In the genomic region with DNA sequence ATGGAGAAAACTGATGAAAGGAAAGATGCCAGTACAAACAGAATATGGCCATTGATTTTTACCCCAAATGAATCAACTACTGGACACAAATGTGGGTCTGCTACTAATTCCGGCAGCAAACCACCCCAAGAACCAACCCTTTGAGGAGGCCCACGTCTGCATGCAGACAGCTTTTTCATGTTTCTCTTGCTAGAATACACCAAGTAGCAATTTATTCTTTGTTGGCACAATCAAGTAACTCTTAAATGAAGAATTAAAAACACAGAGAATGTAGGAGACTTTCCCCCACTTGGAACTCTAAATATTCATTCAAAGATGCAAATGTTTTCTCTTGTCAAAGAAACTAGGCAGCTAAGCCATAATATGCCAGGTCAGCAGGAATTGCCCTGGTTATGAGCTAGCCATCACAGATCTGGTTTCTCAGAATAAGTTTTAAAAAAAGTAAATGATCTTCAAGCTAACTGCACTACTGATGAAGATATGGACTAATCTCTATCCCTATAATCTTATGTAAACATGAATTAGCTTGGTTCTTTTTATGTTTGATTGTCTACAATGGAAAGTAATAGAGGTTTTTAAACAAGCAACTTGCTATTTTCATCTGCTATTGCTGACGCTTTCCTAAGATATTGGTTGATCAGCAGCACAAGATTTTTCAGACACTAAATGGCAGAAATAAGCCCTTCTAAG, we compare ENCODE assay signal across 23 cellular contexts.
DNase-seq lines count a peak whose midpoint lies in the region; ATAC-seq, FAIRE-seq and TF ChIP-seq lines count a peak whose summit lies in the region.
"Had no signal": no experiment of that assay in that cellular context is flagged by ENCODE, and none has a peak within 500 bp of the region (broad histone marks: within the 10 kb centered on the region; RNA-seq: fewer than 3 reads in every experiment).

No MANE protein-coding gene starts in this region.

- no peak for ATAC-seq in A549
- no peak for ATAC-seq in IMR-90 (ENCODE audit: low read depth)
- no peak for ATAC-seq in CD4-positive, alpha-beta T cell (ENCODE audit: poor library complexity)
- ATAC-seq in HG02840 (IDR thresholded peaks at IDR 0.05; ENCODE audit: low FRiP score, unreplicated experiment), result no peak
- no peak for ATAC-seq in Right ventricle myocardium inferior
- ATAC-seq: GM12878 had no signal

- H3K4me2 ChIP-seq in A549, result peak overlapping the region; percentile 26; the same call in 1 of the 3 replicates
- H3K4me2 ChIP-seq in IMR-90 (ENCODE audit: low read depth, low read length), result no peak overlapping the region
- H3K4me2 ChIP-seq in endothelial cell of umbilical vein (ENCODE audit: insufficient read depth, low read length), result no peak overlapping the region

- H3K4me3 Mint-ChIP-seq in CD4-positive, alpha-beta T cell, result no peak overlapping the region
- H3K4me3 Mint-ChIP-seq: B cell, CD14-positive monocyte had no signal

- no peak overlapping the region for H2AFZ ChIP-seq in IMR-90 (replicated peaks; ENCODE audit: low read length, poor library complexity)
- H2AFZ ChIP-seq in endothelial cell of umbilical vein (ENCODE audit: low read depth, low read length), result no peak overlapping the region

- H3K9me3 ChIP-seq in A549 (no peaks in the 10 kb centered on the region), IMR-90 (ENCODE audit: control insufficient read depth, insufficient read depth, low read length) (no peaks in the 10 kb centered on the region), endothelial cell of umbilical vein (replicated peaks; ENCODE audit: control insufficient read depth, insufficient read depth, low read length) (no peaks in the 10 kb centered on the region), colonic mucosa (no peaks in the 10 kb centered on the region)
- no peaks in the 10 kb centered on the region for H3K9me3 ChIP-seq in CD4-positive, alpha-beta T cell (ENCODE audit: control insufficient read depth, low read length)
- H3K9me3 ChIP-seq: HAP-1, SJSA1 had no signal

- 90% methylated on average over 3 of the region's 3 CpGs for WGBS in A549 (ENCODE audit: missing lambda C conversion rate)
- WGBS in IMR-90 (ENCODE audit: extremely low coverage in 2 of 2, insufficient read length in 1 of 2), 2 experiments, result no CpG with 5 or more reads among the region's 3 CpGs

- no peaks in the 10 kb centered on the region for H3K36me3 Mint-ChIP-seq in CD4-positive, alpha-beta T cell (ENCODE audit: low read depth)
- H3K36me3 Mint-ChIP-seq: CD14-positive monocyte had no signal

- no peak overlapping the region for H2BK5ac ChIP-seq in IMR-90 (ENCODE audit: low read depth, low read length, poor library complexity, severe bottlenecking)

- H3K27ac ChIP-seq in A549, result no peak overlapping the region
- no peak overlapping the region for H3K27ac ChIP-seq in IMR-90 (ENCODE audit: insufficient read depth, low read length)
- no peak overlapping the region for H3K27ac ChIP-seq in endothelial cell of umbilical vein (ENCODE audit: insufficient read depth, low read depth, low read length)
- H3K27ac ChIP-seq in CD4-positive, alpha-beta T cell (ENCODE audit: low read depth, low read length), result no peak overlapping the region
- no peak overlapping the region for H3K27ac ChIP-seq in colonic mucosa
- H3K27ac ChIP-seq: SJSA1 had no signal

- no peaks in the 10 kb centered on the region for H3K27me3 Mint-ChIP-seq in CD4-positive, alpha-beta T cell
- H3K27me3 Mint-ChIP-seq: B cell had no signal

- no peak overlapping the region for H4K5ac ChIP-seq in IMR-90 (ENCODE audit: low read depth, low read length)

- H3K27me3 ChIP-seq in IMR-90 (ENCODE audit: control insufficient read depth, insufficient read depth, low read length) (no peaks in the 10 kb centered on the region), endothelial cell of umbilical vein (ENCODE audit: control insufficient read depth in 2 of 2, insufficient read depth in 2 of 2, low read length in 2 of 2) (no peaks in the 10 kb centered on the region), colonic mucosa (no peaks in the 10 kb centered on the region)
- no peaks in the 10 kb centered on the region for H3K27me3 ChIP-seq in CD4-positive, alpha-beta T cell (ENCODE audit: control insufficient read depth, insufficient read depth, low read length)
- H3K27me3 ChIP-seq: SJSA1 had no signal

- FAIRE-seq in A549 (lab: Jason Lieb, UNC), result no peak
- peak; percentile 81 for FAIRE-seq in endothelial cell of umbilical vein (lab: Jason Lieb, UNC)
- FAIRE-seq: GM12878, RCC 7860 had no signal

- H3K4ac ChIP-seq in IMR-90 (ENCODE audit: low read depth, low read length), result no peak overlapping the region

- no peak overlapping the region for H2AK9ac ChIP-seq in IMR-90 (replicated peaks; ENCODE audit: low read depth, low read length, poor library complexity)

- no peak overlapping the region for H2BK20ac ChIP-seq in IMR-90 (ENCODE audit: low read depth, low read length)

- H3K9me1 ChIP-seq in IMR-90 (ENCODE audit: insufficient read depth, low read length), result peaks cover 9% of the 10 kb centered on the region; the same call in 1 of the 2 replicates
- no peaks in the 10 kb centered on the region for H3K9me1 ChIP-seq in endothelial cell of umbilical vein (replicated peaks; ENCODE audit: control insufficient read depth, extremely low read depth, insufficient read depth, low read length)

- no peak overlapping the region for H2BK120ac ChIP-seq in IMR-90 (ENCODE audit: low read depth, low read length)

- dilution Hi-C loops in IMR-90 (cut with HindIII; ENCODE audit: low sequenced_read_pairs, unreplicated experiment), result no loop called here
- dilution Hi-C loops in endothelial cell of umbilical vein (cut with MboI; ENCODE audit: extremely low pct_ligation_motif_present, low sequenced_read_pairs), result no loop called here

- H2AK5ac ChIP-seq in IMR-90 (ENCODE audit: low read depth, low read length), result no peak overlapping the region

- H4K8ac ChIP-seq in IMR-90 (ENCODE audit: low read depth in 2 of 2, low read length in 2 of 2), result no peak overlapping the region

- POLR2A ChIA-PET in A549 (lab: Yijun Ruan, JAX), result no interaction called here
- POLR2A ChIA-PET in IMR-90 (lab: Charles Lee; ENCODE audit: unreplicated experiment), result no interaction called here
- POLR2A ChIA-PET in endothelial cell of umbilical vein (lab: Charles Lee), result no interaction called here
- POLR2A ChIA-PET in CD4-positive, alpha-beta T cell (lab: Charles Lee), result no interaction called here

- H3K27ac Mint-ChIP-seq in CD4-positive, alpha-beta T cell, result no peak overlapping the region
- H3K27ac Mint-ChIP-seq: B cell, CD14-positive monocyte had no signal

- no peaks in the 10 kb centered on the region for H3K9me3 Mint-ChIP-seq in CD4-positive, alpha-beta T cell

- no peak for DNase-seq in A549 (ENCODE audit: low read depth in 1 of 2, low spot score in 1 of 2)
- no peak for DNase-seq in IMR-90
- DNase-seq in endothelial cell of umbilical vein (ENCODE audit: low read depth, low spot score), result no peak
- peak; percentile 6 for DNase-seq in myocyte (ENCODE audit: low read depth)
- DNase-seq in CD4-positive, alpha-beta T cell, result no peak
- DNase-seq in Right ventricle myocardium inferior (ENCODE audit: missing footprints), result no peak
- no peak for DNase-seq in colonic mucosa
- DNase-seq: 8988T, DMS 273 treated with DMSO at 0.1 percent for 48 hours, DND-41, NCI-H1092 treated with DMSO at 0.1 percent for 48 hours, NCI-H1436 treated with DMSO at 0.1 percent for 48 hours, NCI-H1930, NCI-H226, NCI-H510A treated with DMSO at 0.1 percent for 48 hours, NCI-H774 had no signal

- peaks cover 9% of the 10 kb centered on the region for H3K36me3 ChIP-seq in IMR-90 (ENCODE audit: control insufficient read depth, insufficient read depth, low read length)
- H3K36me3 ChIP-seq in endothelial cell of umbilical vein (ENCODE audit: control insufficient read depth in 2 of 2, extremely low read depth in 1 of 2, insufficient read depth in 2 of 2, low read length in 2 of 2), result no peaks in the 10 kb centered on the region
- no peaks in the 10 kb centered on the region for H3K36me3 ChIP-seq in colonic mucosa
- H3K36me3 ChIP-seq: HAP-1, SJSA1 had no signal

- CTCF ChIA-PET in A549 (lab: Yijun Ruan, JAX) (no interaction called here), IMR-90 (lab: Yijun Ruan, JAX) (interaction anchor here (0.6 kb wide), 1 partner anchor 671 kb away, joined by 3 read pairs; no protein-coding TSS in a partner anchor), endothelial cell of umbilical vein (lab: Charles Lee) (interaction anchor here (1.1 to 2.0 kb wide), 4 partner anchors 11 to 452 kb away, joined by 3 to 5 read pairs (median 4); no protein-coding TSS in a partner anchor)
- CTCF ChIA-PET in CD4-positive, alpha-beta T cell (lab: Charles Lee), result no interaction called here

- TF ChIP-seq RAD21 in A549 (conservative IDR thresholded peaks at IDR 0.05 in 1 of 2, IDR thresholded peaks at IDR 0.05 in 1 of 2) (no peak), IMR-90 (IDR thresholded peaks at IDR 0.05; ENCODE audit: low read length) (no peak)

- H3K56ac ChIP-seq in IMR-90 (ENCODE audit: extremely low read depth, insufficient read depth, low read length), result no peak overlapping the region

- no peak for TF ChIP-seq POLR2A in A549 (IDR thresholded peaks at IDR 0.05; ENCODE audit: low read length)
- no peak for TF ChIP-seq POLR2A in IMR-90 (IDR thresholded peaks at IDR 0.05; ENCODE audit: low read depth, low read length)
- TF ChIP-seq POLR2A in endothelial cell of umbilical vein (IDR thresholded peaks at IDR 0.05; ENCODE audit: low read depth, low read length), result no peak

- no peak overlapping the region for H2BK15ac ChIP-seq in IMR-90 (ENCODE audit: low read depth, low read length)

- BruUV-seq in IMR-90 (replicated peaks; lab: Mats Ljungman, UMichigan), result no TSS peak
- no TSS peak for BruUV-seq in endothelial cell of umbilical vein (replicated peaks; lab: Mats Ljungman, UMichigan)

- H3K4me1 ChIP-seq in A549 (peaks cover 26% of the 10 kb centered on the region; the same call in 2 of the 3 replicates), IMR-90 (ENCODE audit: control insufficient read depth, insufficient read depth, low read length) (no peaks in the 10 kb centered on the region; the same call in 1 of the 2 replicates), endothelial cell of umbilical vein (ENCODE audit: control insufficient read depth, extremely low read depth, insufficient read depth, low read length) (no peaks in the 10 kb centered on the region), colonic mucosa (no peaks in the 10 kb centered on the region)
- H3K4me1 ChIP-seq: SJSA1 had no signal

- TF ChIP-seq EP300 in A549 (IDR thresholded peaks at IDR 0.05), result no peak

- TF ChIP-seq CTCF in A549 (IDR thresholded peaks at IDR 0.05) (no peak), IMR-90 (conservative IDR thresholded peaks at IDR 0.05; ENCODE audit: low read depth, low read length) (no peak), endothelial cell of umbilical vein (IDR thresholded peaks at IDR 0.05; ENCODE audit: extremely low read depth in 1 of 2, insufficient read depth in 1 of 2, low read depth in 1 of 2, low read length in 2 of 2) (no peak), colonic mucosa (IDR thresholded peaks at IDR 0.05) (no peak)
- TF ChIP-seq CTCF in CD4-positive, alpha-beta T cell (IDR thresholded peaks at IDR 0.05), result no peak

- in situ Hi-C loops in IMR-90 (cut with MboI; ENCODE audit: low sequenced_read_pairs), result no loop called here

- H3K9ac ChIP-seq in IMR-90 (ENCODE audit: low read depth, low read length) (no peak overlapping the region), endothelial cell of umbilical vein (replicated peaks; ENCODE audit: extremely low read depth, insufficient read depth, low read length) (no peak overlapping the region), colonic mucosa (ENCODE audit: low read depth in 2 of 2, low read length in 2 of 2) (no peak overlapping the region)

- H3K14ac ChIP-seq in IMR-90 (replicated peaks; ENCODE audit: low read depth, low read length), result no peak overlapping the region

- no peak overlapping the region for H3K23ac ChIP-seq in IMR-90 (ENCODE audit: low read depth, low read length)

- no peak overlapping the region for H3K4me3 ChIP-seq in A549
- H3K4me3 ChIP-seq in IMR-90 (ENCODE audit: insufficient read depth, low read depth, low read length), result no peak overlapping the region
- H3K4me3 ChIP-seq in endothelial cell of umbilical vein (replicated peaks in 1 of 3; ENCODE audit: insufficient read depth in 1 of 3, low read depth in 1 of 3, low read length in 3 of 3), result no peak overlapping the region
- H3K4me3 ChIP-seq in colonic mucosa, result no peak overlapping the region
- H3K4me3 ChIP-seq: GM12878, HAP-1, SJSA1 had no signal

- no peaks in the 10 kb centered on the region for H3K79me2 ChIP-seq in endothelial cell of umbilical vein (ENCODE audit: control insufficient read depth, insufficient read depth, low read length)

- no peaks in the 10 kb centered on the region for H3K4me1 Mint-ChIP-seq in CD4-positive, alpha-beta T cell (ENCODE audit: low read depth)
- H3K4me1 Mint-ChIP-seq: B cell, CD14-positive monocyte had no signal

- H3K18ac ChIP-seq in IMR-90 (ENCODE audit: low read depth, low read length), result no peak overlapping the region

- H4K91ac ChIP-seq in IMR-90 (ENCODE audit: insufficient read depth, low read depth, low read length), result no peak overlapping the region

- H4K20me1 ChIP-seq in IMR-90 (ENCODE audit: insufficient read depth, low read length) (no peaks in the 10 kb centered on the region), endothelial cell of umbilical vein (replicated peaks; ENCODE audit: control insufficient read depth, extremely low read depth, insufficient read depth, low read length) (no peaks in the 10 kb centered on the region)

- intact Hi-C loops in IMR-90 (cut with micrococcal nuclease), result no loop called here
- intact Hi-C loops in endothelial cell of umbilical vein (cut with micrococcal nuclease), result no loop called here
- intact Hi-C loops in CD4-positive, alpha-beta T cell (cut with DNase I, micrococcal nuclease), result no loop called here
- intact Hi-C loops in Right ventricle myocardium inferior (cut with DNase I), result loop anchor here (10.0 kb wide), 1 partner anchor 261 kb away; no protein-coding TSS in a partner anchor
- intact Hi-C loops in colonic mucosa (cut with DNase I), result loop anchor here (10.0 kb wide), 1 partner anchor 111 kb away; no protein-coding TSS in a partner anchor

- H3K79me1 ChIP-seq in IMR-90 (ENCODE audit: low read depth in 1 of 2, low read length in 2 of 2), result peaks cover 0 to 3% of the 10 kb centered on the region in 2 experiments; a peak in 2 of 4 replicates

Comparison
In these comparisons a context has a peak if more than half of its experiments do, and no peak if none do; other contexts are left out.
1. CTCF ChIA-PET loops: an anchor here in IMR-90 (0.6 kb wide) and endothelial cell of umbilical vein (1.1 to 2.0 kb wide); none called in A549 and CD4-positive, alpha-beta T cell.
2. intact Hi-C loops: an anchor here in Right ventricle myocardium inferior (10.0 kb wide) and colonic mucosa (10.0 kb wide); none called in IMR-90, endothelial cell of umbilical vein and CD4-positive, alpha-beta T cell.